9 cellular contexts compared by ENCODE assay signal in genomic region chr14:80212025-80212402, GRCh38. TPM values are rescaled to one million over a fixed set of nuclear protein-coding genes. Genes with fewer than 3 reads are reported as not detected.
DNase-seq lines count a peak whose midpoint lies in the region; ATAC-seq, FAIRE-seq and TF ChIP-seq lines count a peak whose summit lies in the region.
"Had no signal": no experiment of that assay in that cellular context is flagged by ENCODE, and none has a peak within 500 bp of the region (broad histone marks: within the 10 kb centered on the region; RNA-seq: fewer than 3 reads in every experiment).

No MANE protein-coding gene starts in this region.

- H3K9ac ChIP-seq in endothelial cell of umbilical vein (replicated peaks; ENCODE audit: extremely low read depth, insufficient read depth, low read length) = no peak overlapping the region

- no peaks in the 10 kb centered on the region for H3K27me3 Mint-ChIP-seq in activated T-helper 1 cell treated with anti-CD3 and anti-CD28 coated beads, Interleukin-12 subunit alpha, Interleukin-12 subunit beta, Interleukin-2, Interleukin-4 antibody, amounts not matched to agents 30 ng/mL and 10 ng/mL and 1 ng/mL, durations not matched to agents 14 hours and 24 hours and 36 hours (ENCODE audit: insufficient read depth)

- no peak overlapping the region for H3K27ac ChIP-seq in endothelial cell of umbilical vein (ENCODE audit: insufficient read depth, low read depth, low read length)

- no peaks in the 10 kb centered on the region for H4K20me1 ChIP-seq in endothelial cell of umbilical vein (replicated peaks; ENCODE audit: control insufficient read depth, extremely low read depth, insufficient read depth, low read length)

- no peak overlapping the region for H3K27ac Mint-ChIP-seq in activated T-helper 1 cell treated with anti-CD3 and anti-CD28 coated beads, Interleukin-12 subunit alpha, Interleukin-12 subunit beta, Interleukin-2, Interleukin-4 antibody, amounts not matched to agents 30 ng/mL and 10 ng/mL and 1 ng/mL, durations not matched to agents 14 hours and 24 hours and 36 hours

- H3K9me1 ChIP-seq in endothelial cell of umbilical vein (replicated peaks; ENCODE audit: control insufficient read depth, extremely low read depth, insufficient read depth, low read length) = no peaks in the 10 kb centered on the region

- intact Hi-C loops in endothelial cell of umbilical vein (cut with micrococcal nuclease) = loop anchor here (2.0 to 10.0 kb wide), 4 partner anchors 150 to 1197 kb away; no protein-coding TSS in a partner anchor
- intact Hi-C loops in activated T-helper 1 cell treated with anti-CD3 and anti-CD28 coated beads, Interleukin-12 subunit alpha, Interleukin-12 subunit beta, Interleukin-2, Interleukin-4 antibody, amounts not matched to agents 30 ng/mL and 10 ng/mL and 1 ng/mL, durations not matched to agents 14 hours and 24 hours and 36 hours (cut with micrococcal nuclease) = loop anchor here (5.0 kb wide), 1 partner anchor 640 kb away; no protein-coding TSS in a partner anchor

- TF ChIP-seq POLR2A in GM18505 (IDR thresholded peaks at IDR 0.05; ENCODE audit: borderline replicate concordance, extremely low read depth, insufficient read depth, insufficient read length) (no peak), endothelial cell of umbilical vein (IDR thresholded peaks at IDR 0.05; ENCODE audit: low read depth, low read length) (no peak)

- POLR2A ChIA-PET in endothelial cell of umbilical vein (lab: Charles Lee) = interaction anchor here (0.6 kb wide), 1 partner anchor 730 kb away, joined by 3 read pairs; no protein-coding TSS in a partner anchor

- no peaks in the 10 kb centered on the region for H3K79me2 ChIP-seq in endothelial cell of umbilical vein (ENCODE audit: control insufficient read depth, insufficient read depth, low read length)

- H3K4me2 ChIP-seq in endothelial cell of umbilical vein (ENCODE audit: insufficient read depth, low read length) = no peak overlapping the region

- CTCF ChIA-PET in endothelial cell of umbilical vein (lab: Charles Lee) = interaction anchor here (0.5 to 2.9 kb wide), 6 partner anchors 10 to 375 kb away, joined by 3 to 65 read pairs (median 11); no protein-coding TSS in a partner anchor

- H3K4me3 Mint-ChIP-seq in activated T-helper 1 cell treated with anti-CD3 and anti-CD28 coated beads, Interleukin-12 subunit alpha, Interleukin-12 subunit beta, Interleukin-2, Interleukin-4 antibody, amounts not matched to agents 30 ng/mL and 10 ng/mL and 1 ng/mL, durations not matched to agents 14 hours and 24 hours and 36 hours = no peak overlapping the region

- no peak for FAIRE-seq in endothelial cell of umbilical vein (lab: Jason Lieb, UNC)

- no peak overlapping the region for H3K4me3 ChIP-seq in endothelial cell of umbilical vein (replicated peaks in 1 of 3; ENCODE audit: insufficient read depth in 1 of 3, low read depth in 1 of 3, low read length in 3 of 3)
- peak overlapping the region; percentile 84 for H3K4me3 ChIP-seq in retinal pigment epithelial cell (ENCODE audit: low read length)

- H3K4me1 Mint-ChIP-seq in activated T-helper 1 cell treated with anti-CD3 and anti-CD28 coated beads, Interleukin-12 subunit alpha, Interleukin-12 subunit beta, Interleukin-2, Interleukin-4 antibody, amounts not matched to agents 30 ng/mL and 10 ng/mL and 1 ng/mL, durations not matched to agents 14 hours and 24 hours and 36 hours (ENCODE audit: low read depth) = no peaks in the 10 kb centered on the region

- H3K36me3 ChIP-seq in endothelial cell of umbilical vein (ENCODE audit: control insufficient read depth in 2 of 2, extremely low read depth in 1 of 2, insufficient read depth in 2 of 2, low read length in 2 of 2) = no peaks in the 10 kb centered on the region

- peaks cover 0 to 2% of the 10 kb centered on the region in 2 experiments for H3K27me3 ChIP-seq in endothelial cell of umbilical vein (ENCODE audit: control insufficient read depth in 2 of 2, insufficient read depth in 2 of 2, low read length in 2 of 2)

- BruUV-seq in endothelial cell of umbilical vein (replicated peaks; lab: Mats Ljungman, UMichigan) = no TSS peak

- TF ChIP-seq CTCF in endothelial cell of umbilical vein (IDR thresholded peaks at IDR 0.05; ENCODE audit: extremely low read depth in 1 of 2, insufficient read depth in 1 of 2, low read depth in 1 of 2, low read length in 2 of 2) = no peak
- TF ChIP-seq CTCF in retinal pigment epithelial cell (conservative IDR thresholded peaks at IDR 0.05; ENCODE audit: low read depth, low read length) = no peak

- DNase-seq in MV-4-11 (lab: John Stamatoyannopoulos, UW) = peak; percentile 85
- DNase-seq in endothelial cell of umbilical vein (ENCODE audit: low read depth, low spot score) = peak; percentile 31
- DNase-seq in retinal pigment epithelial cell (ENCODE audit: low read depth) = peak; percentile 96
- DNase-seq in stimulated activated CD4-positive, alpha-beta T cell treated with anti-CD3 and anti-CD28 coated beads, Interleukin-12 subunit alpha, Interleukin-12 subunit beta, amount 100 ng/mL, for 4 hours = no peak
- DNase-seq in NCI-H526 (lab: John Stamatoyannopoulos, UW) = no peak
- DNase-seq in activated T-helper 1 cell treated with anti-CD3 and anti-CD28 coated beads, Interleukin-12 subunit alpha, Interleukin-12 subunit beta, Interleukin-2, Interleukin-4 antibody, amounts not matched to agents 30 ng/mL and 10 ng/mL and 1 ng/mL, durations not matched to agents 14 hours and 24 hours and 36 hours (ENCODE audit: low spot score) = no peak
- no peak for DNase-seq in germinal center (ENCODE audit: low spot score)
- DNase-seq: activated CD4-positive, alpha-beta T cell treated with anti-CD3 and anti-CD28 coated beads, Interleukin-2, amount 50 U/mL, for 48 hours had no signal

- no peak overlapping the region for H2AFZ ChIP-seq in endothelial cell of umbilical vein (ENCODE audit: low read depth, low read length)

- H3K36me3 Mint-ChIP-seq in activated T-helper 1 cell treated with anti-CD3 and anti-CD28 coated beads, Interleukin-12 subunit alpha, Interleukin-12 subunit beta, Interleukin-2, Interleukin-4 antibody, amounts not matched to agents 30 ng/mL and 10 ng/mL and 1 ng/mL, durations not matched to agents 14 hours and 24 hours and 36 hours (ENCODE audit: low read depth) = no peaks in the 10 kb centered on the region

- H3K9me3 Mint-ChIP-seq in activated T-helper 1 cell treated with anti-CD3 and anti-CD28 coated beads, Interleukin-12 subunit alpha, Interleukin-12 subunit beta, Interleukin-2, Interleukin-4 antibody, amounts not matched to agents 30 ng/mL and 10 ng/mL and 1 ng/mL, durations not matched to agents 14 hours and 24 hours and 36 hours = no peaks in the 10 kb centered on the region

- no peaks in the 10 kb centered on the region for H3K4me1 ChIP-seq in endothelial cell of umbilical vein (ENCODE audit: control insufficient read depth, extremely low read depth, insufficient read depth, low read length)

- H3K9me3 ChIP-seq in endothelial cell of umbilical vein (replicated peaks; ENCODE audit: control insufficient read depth, insufficient read depth, low read length) = no peaks in the 10 kb centered on the region

- ATAC-seq in GM18505 (IDR thresholded peaks at IDR 0.05; ENCODE audit: unreplicated experiment) = peak; percentile 61

- dilution Hi-C loops in endothelial cell of umbilical vein (cut with MboI; ENCODE audit: extremely low pct_ligation_motif_present, low sequenced_read_pairs) = no loop called here

TF ChIP-seq in endothelial cell of umbilical vein, 7 proteins besides CTCF, POLR2A, EP300 and RAD21:
- TF ChIP-seq GATA2 (IDR thresholded peaks at IDR 0.05; ENCODE audit: insufficient read depth, insufficient read length, low read depth, low read length) = peak; percentile 47
- no peak for TF ChIP-seq MYC (IDR thresholded peaks at IDR 0.05; ENCODE audit: low read depth, low read length)

RNA-seq across cellular contexts. Expression of gene DIO2, which starts 0.7 kb away (rescaled TPM):
- total RNA-seq in endothelial cell of umbilical vein = 0.75 TPM in 1 of 2 replicates, not detected in the other
- polyA plus RNA-seq in endothelial cell of umbilical vein = 0.22 and 0.32 TPM in 2 replicates
- polyA plus RNA-seq in endothelial cell of umbilical vein (2011; cell fraction: cytosol; rRNA removed) = 0.17 and 0.22 TPM in 2 replicates
- 0.78 and 1.1 TPM in 2 replicates for polyA plus RNA-seq in endothelial cell of umbilical vein (2011; cell fraction: nucleus; rRNA removed)
- polyA plus RNA-seq in endothelial cell of umbilical vein (2012) = 2.0 and 2.1 TPM in 2 replicates
- 1.5 and 5.2 TPM in 2 replicates for polyA minus RNA-seq in endothelial cell of umbilical vein
- polyA minus RNA-seq in endothelial cell of umbilical vein (2011; cell fraction: cytosol; rRNA and poly(A)+ RNA removed) = 27.8 TPM
- polyA minus RNA-seq in endothelial cell of umbilical vein (2011; cell fraction: nucleus; rRNA and poly(A)+ RNA removed) = 0.53 and 1.2 TPM in 2 replicates
- total RNA-seq in activated T-helper 1 cell treated with anti-CD3 and anti-CD28 coated beads, Interleukin-12 subunit alpha, Interleukin-12 subunit beta, Interleukin-2, Interleukin-4 antibody, amounts not matched to agents 30 ng/mL and 10 ng/mL and 1 ng/mL, durations not matched to agents 14 hours and 24 hours and 36 hours = not detected in 2 replicates

Comparison
In these comparisons a context has a peak if more than half of its experiments do, and no peak if none do; other contexts are left out.
1. DNase-seq: peak in MV-4-11 (single experiment), endothelial cell of umbilical vein (single experiment) and retinal pigment epithelial cell (single experiment); none in stimulated activated CD4-positive, alpha-beta T cell treated with anti-CD3 and anti-CD28 coated beads, Interleukin-12 subunit alpha, Interleukin-12 subunit beta, amount 100 ng/mL, for 4 hours (single experiment), NCI-H526 (0 of 2), activated T-helper 1 cell treated with anti-CD3 and anti-CD28 coated beads, Interleukin-12 subunit alpha, Interleukin-12 subunit beta, Interleukin-2, Interleukin-4 antibody, amounts not matched to agents 30 ng/mL and 10 ng/mL and 1 ng/mL, durations not matched to agents 14 hours and 24 hours and 36 hours (single experiment) and germinal center (single experiment).